14 cellular contexts compared by ENCODE assay signal in the genomic region with DNA sequence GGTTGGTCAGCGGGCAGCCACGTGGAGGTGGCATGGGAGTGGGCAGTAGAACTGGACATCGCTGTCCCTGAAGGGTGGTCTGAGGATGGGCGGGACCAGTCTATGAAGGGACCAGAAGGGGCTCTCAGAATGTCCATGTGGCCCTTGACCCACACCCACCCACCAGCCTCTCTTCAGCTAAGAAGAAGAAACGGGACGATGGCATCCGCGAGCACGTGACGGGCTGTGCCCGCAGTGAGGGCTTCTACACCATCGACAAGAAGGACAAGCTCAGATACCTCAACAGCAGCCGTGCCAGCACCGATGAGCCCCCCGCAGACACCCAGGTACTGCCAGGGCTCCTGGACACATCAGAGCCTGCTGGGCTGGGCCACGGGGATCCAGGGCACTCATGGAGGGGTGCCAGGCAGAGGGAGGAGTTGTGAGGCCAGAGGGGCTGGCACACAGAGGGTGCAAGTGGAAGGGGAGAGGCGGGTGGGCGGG. TPM values are rescaled to one million over a fixed set of nuclear protein-coding genes. Genes with fewer than 3 reads are reported as not detected.
"Had no signal": no experiment of that assay in that cellular context is flagged by ENCODE, and none has a peak within 500 bp of the region (broad histone marks: within the 10 kb centered on the region; RNA-seq: fewer than 3 reads in every experiment).

No MANE protein-coding gene starts in this region.

- H3K36me3 ChIP-seq: neural progenitor cell, uterus had no signal

- ATAC-seq: stimulated activated memory B cell treated with anti-CD40 and anti-IgM and Interleukin-4, amounts not matched to agents 10 μg/mL and 1 μg/mL and 100 μg/mL, for 72 hours had no signal

- H3K9ac ChIP-seq: neural progenitor cell, parathyroid adenoma had no signal

- H3K4me1 ChIP-seq: neural progenitor cell, parathyroid adenoma, thyroid gland, uterus had no signal

- DNase-seq: activated CD4-positive, alpha-beta memory T cell treated with anti-CD3 and anti-CD28 coated beads, Interleukin-2, amount 10 ng/mL, durations not matched to agents 7 days and 5 days; activated CD4-positive, alpha-beta T cell treated with anti-CD3 and anti-CD28 coated beads for 1 hour; activated gamma-delta T cell treated with Interleukin-2 at 50 U/mL for 16 hours; amniotic stem cell; brain microvascular endothelial cell; cortex of kidney; effector CD8-positive, alpha-beta T cell; foreskin fibroblast; thyroid gland; uterus had no signal

- H3K27ac ChIP-seq: brain microvascular endothelial cell, neural progenitor cell, parathyroid adenoma, thyroid gland, uterus had no signal

- H3K4me2 ChIP-seq: neural progenitor cell had no signal

- H3K27me3 ChIP-seq: brain microvascular endothelial cell, neural progenitor cell, thyroid gland, uterus had no signal

- H2AFZ ChIP-seq: neural progenitor cell, parathyroid adenoma had no signal

- H3K9me3 ChIP-seq: thyroid gland, uterus had no signal

- H3K4me3 ChIP-seq: neural progenitor cell, thyroid gland, uterus had no signal

RNA-seq across cellular contexts. Expression of gene HPD, which starts 33.6 kb away (rescaled TPM):
- total RNA-seq: activated CD4-positive, alpha-beta memory T cell treated with anti-CD3 and anti-CD28 coated beads, Interleukin-2, amount 10 ng/mL, durations not matched to agents 7 days and 5 days; lung microvascular endothelial cell had no signal
